Comparison of ENCODE assay signal across 39 cellular contexts in the genomic region with DNA sequence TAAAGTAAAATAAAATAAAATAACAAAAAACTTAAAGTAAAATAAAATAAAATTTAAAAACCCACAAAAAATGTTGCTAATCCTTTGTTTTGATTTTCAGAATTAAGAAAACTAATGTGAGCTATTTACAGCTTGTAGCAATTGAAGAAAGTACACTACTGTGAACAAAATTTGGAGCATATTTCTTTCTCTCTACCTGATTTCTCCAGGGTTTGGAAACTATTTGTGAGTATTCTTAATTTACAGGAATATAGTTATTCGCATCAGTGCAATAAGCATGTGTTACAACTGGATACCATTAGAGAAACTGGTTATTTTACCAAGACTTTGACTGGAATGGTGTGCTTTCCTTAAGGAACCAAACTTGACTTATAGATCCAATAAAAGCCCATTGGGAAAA.
"Had no signal": no experiment of that assay in that cellular context is flagged by ENCODE, and none has a peak within 500 bp of the region (broad histone marks: within the 10 kb centered on the region; RNA-seq: fewer than 3 reads in every experiment).

No MANE protein-coding gene starts in this region.

- H3K36me3 ChIP-seq: adrenal gland, breast epithelium, cardiac muscle cell, esophagus squamous epithelium, gastroesophageal sphincter, heart right ventricle, WERI-Rb-1 had no signal

- H3K4me3 ChIP-seq: adrenal gland, breast epithelium, cardiac muscle cell, coronary artery, esophagus squamous epithelium, gastroesophageal sphincter, heart right ventricle had no signal

- H3K4me3 Mint-ChIP-seq: activated B cell treated with CpG ODN at 0.5 μM for 24 hours; activated CD8-positive, alpha-beta T cell treated with anti-CD3 and anti-CD28 coated beads for 36 hours; activated naive CD4-positive, alpha-beta T cell treated with anti-CD3 and anti-CD28 coated beads, Interleukin-2, amount 50 U/mL, for 24 hours; activated naive CD8-positive, alpha-beta T cell treated with anti-CD3 and anti-CD28 coated beads for 36 hours; activated naive CD8-positive, alpha-beta T cell treated with anti-CD3 and anti-CD28 coated beads, Interleukin-2, amount 50 U/mL, for 24 hours; activated T-cell treated with anti-CD3 and anti-CD28 coated beads, Interleukin-2, amount 50 U/mL, for 4 hours; activated T-helper 17 cell treated with anti-CD3 and anti-CD28 coated beads, Interleukin-2, amount 50 U/mL, for 72 hours; brain; dendritic cell treated with granulocyte-macrophage colony-stimulating factor and Interleukin-4, amounts not matched to agents 40 ng/mL and 50 ng/mL, for 4 days; effector memory CD8-positive, alpha-beta T cell; T-helper 17 cell; T-helper 2 cell treated with Interferon-gamma antibody and Interleukin-4, amounts not matched to agents 5 μg/mL and 100 μg/mL, for 36 hours had no signal

- DNase-seq: activated B cell treated with CpG ODN at 0.5 μM for 24 hours; activated CD4-positive, alpha-beta T cell treated with anti-CD3 and anti-CD28 coated beads for 48 hours; activated CD4-positive, alpha-beta T cell treated with anti-CD3 and anti-CD28 coated beads, Interleukin-2, amount 50 U/mL, for 1 hour; activated CD4-positive, alpha-beta T cell treated with anti-CD3 and anti-CD28 coated beads, Interleukin-2, amount 50 U/mL, for 48 hours; activated CD8-positive, alpha-beta memory T cell treated with anti-CD3 and anti-CD28 coated beads for 24 hours; activated CD8-positive, alpha-beta T cell treated with anti-CD3 and anti-CD28 coated beads for 36 hours; activated effector memory CD4-positive, alpha-beta T cell treated with Interleukin-2 at 50 U/mL for 16 hours; activated gamma-delta T cell treated with Interleukin-2 at 50 U/mL for 16 hours; activated naive CD4-positive, alpha-beta T cell treated with Interleukin-2 at 50 U/mL for 16 hours; activated naive CD8-positive, alpha-beta T cell treated with anti-CD3 and anti-CD28 coated beads for 36 hours; activated naive CD8-positive, alpha-beta T cell treated with anti-CD3 and anti-CD28 coated beads, Interleukin-2, amount 50 U/mL, for 24 hours; activated T-cell treated with anti-CD3 and anti-CD28 coated beads, Interleukin-2, amount 50 U/mL, for 4 hours; adrenal gland; amygdala; aorta; central memory CD4-positive, alpha-beta T cell; cerebellar nuclear complex; effector CD4-positive, alpha-beta T cell; effector memory CD8-positive, alpha-beta T cell; esophagus squamous epithelium; foreskin melanocyte; heart right ventricle; T-helper 1 cell; T-helper 17 cell; T1000; WERI-Rb-1 had no signal

- H3K9me3 Mint-ChIP-seq: effector memory CD8-positive, alpha-beta T cell had no signal

- H3K36me3 Mint-ChIP-seq: activated naive CD8-positive, alpha-beta T cell treated with anti-CD3 and anti-CD28 coated beads for 36 hours; brain had no signal

- H3K4me1 Mint-ChIP-seq: activated B cell treated with CpG ODN at 0.5 μM for 24 hours; activated naive CD4-positive, alpha-beta T cell treated with anti-CD3 and anti-CD28 coated beads, Interleukin-2, amount 50 U/mL, for 24 hours; activated naive CD8-positive, alpha-beta T cell treated with anti-CD3 and anti-CD28 coated beads for 36 hours; activated naive CD8-positive, alpha-beta T cell treated with anti-CD3 and anti-CD28 coated beads, Interleukin-2, amount 50 U/mL, for 24 hours; activated T-helper 17 cell treated with anti-CD3 and anti-CD28 coated beads, Interleukin-2, amount 50 U/mL, for 72 hours; brain; T-helper 17 cell had no signal

- H3K27ac Mint-ChIP-seq: activated B cell treated with CpG ODN at 0.5 μM for 24 hours; activated CD8-positive, alpha-beta T cell treated with anti-CD3 and anti-CD28 coated beads for 36 hours; activated naive CD4-positive, alpha-beta T cell treated with anti-CD3 and anti-CD28 coated beads, Interleukin-2, amount 50 U/mL, for 24 hours; activated naive CD8-positive, alpha-beta T cell treated with anti-CD3 and anti-CD28 coated beads for 36 hours; activated naive CD8-positive, alpha-beta T cell treated with anti-CD3 and anti-CD28 coated beads, Interleukin-2, amount 50 U/mL, for 24 hours; activated T-helper 17 cell treated with anti-CD3 and anti-CD28 coated beads, Interleukin-2, amount 50 U/mL, for 72 hours; brain; dendritic cell treated with granulocyte-macrophage colony-stimulating factor and Interleukin-4, amounts not matched to agents 40 ng/mL and 50 ng/mL, for 4 days; effector memory CD8-positive, alpha-beta T cell; T-helper 17 cell; T-helper 2 cell treated with Interferon-gamma antibody and Interleukin-4, amounts not matched to agents 5 μg/mL and 100 μg/mL, for 36 hours had no signal

- ATAC-seq: activated CD4-positive, CD25-positive, alpha-beta regulatory T cell treated with anti-CD3 and anti-CD28 coated beads, Interleukin-2, amount 50 U/mL, for 24 hours; activated CD8-positive, alpha-beta T cell treated with anti-CD3 and anti-CD28 coated beads for 36 hours; activated naive CD8-positive, alpha-beta T cell treated with anti-CD3 and anti-CD28 coated beads, Interleukin-2, amount 50 U/mL, for 24 hours; activated T-cell treated with anti-CD3 and anti-CD28 coated beads, Interleukin-2, amount 50 U/mL, for 4 hours; activated T-helper 17 cell treated with anti-CD3 and anti-CD28 coated beads, Interleukin-2, amount 50 U/mL, for 72 hours; effector memory CD8-positive, alpha-beta T cell; gastroesophageal sphincter; heart right ventricle; T-helper 17 cell had no signal

- H3K27me3 Mint-ChIP-seq: activated B cell treated with CpG ODN at 0.5 μM for 24 hours; dendritic cell treated with granulocyte-macrophage colony-stimulating factor and Interleukin-4, amounts not matched to agents 40 ng/mL and 50 ng/mL, for 4 days had no signal

- H3K27me3 ChIP-seq: adrenal gland, breast epithelium, cardiac muscle cell, esophagus squamous epithelium, gastroesophageal sphincter, heart right ventricle had no signal

- H3K4me1 ChIP-seq: adrenal gland, breast epithelium, esophagus squamous epithelium, gastroesophageal sphincter, heart right ventricle had no signal

- H3K27ac ChIP-seq: adrenal gland, breast epithelium, cardiac muscle cell, coronary artery, epithelial cell of prostate, esophagus squamous epithelium, gastroesophageal sphincter, heart right ventricle, WERI-Rb-1 had no signal

- FAIRE-seq: endometrium, endothelial cell of umbilical vein had no signal
